Comparison of ENCODE assay signal across 12 cellular contexts in genomic region chr18:5979971-5980457, GRCh38.
DNase-seq lines count a peak whose midpoint lies in the region; ATAC-seq and TF ChIP-seq lines count a peak whose summit lies in the region.
"Had no signal": no experiment of that assay in that cellular context is flagged by ENCODE, and none has a peak within 500 bp of the region (broad histone marks: within the 10 kb centered on the region; RNA-seq: fewer than 3 reads in every experiment).

No MANE protein-coding gene starts in this region.

- H3K4me3 ChIP-seq in GM06990 (replicated peaks; ENCODE audit: low read depth, low read length): no peak overlapping the region
- H3K4me3 ChIP-seq: SJSA1 had no signal

- ATAC-seq in HG02678 (IDR thresholded peaks at IDR 0.05; ENCODE audit: unreplicated experiment): peak; percentile 68
- ATAC-seq in HG03565 (IDR thresholded peaks at IDR 0.05; ENCODE audit: unreplicated experiment): peak; percentile 54
- ATAC-seq: natural killer cell treated with Interleukin-12 subunit alpha and Interleukin-12 subunit beta and Interleukin-15 and Interleukin-18, amount 100 ng/mL, for 72 hours had no signal

- no peaks in the 10 kb centered on the region for H3K27me3 ChIP-seq in GM06990 (replicated peaks; ENCODE audit: control insufficient read depth, insufficient read depth, low read length)
- H3K27me3 ChIP-seq: SJSA1 had no signal

- DNase-seq in GM06990 (ENCODE audit: extremely low read depth, insufficient read length) (peak; percentile 54), GM19238 (ENCODE audit: insufficient read length, low spot score) (peak; percentile 30), NCI-H146 (lab: John Stamatoyannopoulos, UW) (no peak), nucleus accumbens (lab: John Stamatoyannopoulos, UW) (no peak), SHP77 treated with DMSO at 0.1 percent for 48 hours (lab: John Stamatoyannopoulos, UW) (no peak), NCI-H2107 (lab: John Stamatoyannopoulos, UW) (no peak)
- DNase-seq: NCI-H2171; stimulated activated CD4-positive, alpha-beta T cell treated with anti-CD3 and anti-CD28 coated beads, Interleukin-15, amount 100 ng/mL, for 24 hours had no signal

- TF ChIP-seq CTCF in GM06990 (IDR thresholded peaks at IDR 0.05; ENCODE audit: insufficient read depth, low read length, poor library complexity, severe bottlenecking): no peak

- H3K36me3 ChIP-seq in GM06990 (ENCODE audit: control insufficient read depth, insufficient read depth, low read length): no peaks in the 10 kb centered on the region
- H3K36me3 ChIP-seq: SJSA1 had no signal

Comparison
In these comparisons a context has a peak if more than half of its experiments do, and no peak if none do; other contexts are left out.
1. DNase-seq: peak in GM06990 (single experiment) and GM19238 (single experiment); none in NCI-H146 (single experiment), nucleus accumbens (0 of 56), SHP77 treated with DMSO at 0.1 percent for 48 hours (single experiment) and NCI-H2107 (single experiment).